In the genomic region with DNA sequence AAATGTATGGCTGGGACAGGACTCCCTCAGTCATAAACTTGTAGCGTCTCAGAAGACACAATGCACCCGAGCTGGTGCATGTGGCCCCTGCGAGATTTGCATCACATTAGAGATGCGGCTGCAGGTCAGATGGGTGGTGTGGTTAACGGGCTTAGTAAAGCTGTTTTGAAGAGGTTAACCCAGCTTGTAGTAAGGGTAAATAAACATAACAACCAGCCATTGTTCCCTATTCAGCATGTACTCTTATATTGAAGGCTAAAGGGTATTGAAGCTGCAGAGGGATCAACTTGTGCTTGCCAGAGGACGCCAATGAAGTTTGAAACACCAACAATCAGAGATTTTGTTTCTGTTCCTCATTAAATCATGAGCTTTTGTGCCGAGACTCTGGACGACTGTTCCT, we compare ENCODE assay signal across 13 cellular contexts.
DNase-seq lines count a peak whose midpoint lies in the region; ATAC-seq and TF ChIP-seq lines count a peak whose summit lies in the region.
"Had no signal": no experiment of that assay in that cellular context is flagged by ENCODE, and none has a peak within 500 bp of the region (broad histone marks: within the 10 kb centered on the region; RNA-seq: fewer than 3 reads in every experiment).

No MANE protein-coding gene starts in this region.

- peaks cover 40% of the 10 kb centered on the region for H3K27me3 Mint-ChIP-seq in activated CD8-positive, alpha-beta T cell treated with anti-CD3 and anti-CD28 coated beads, Interleukin-2, amount 10 ng/mL, durations not matched to agents 7 days and 5 days (ENCODE audit: low read depth)
- peaks cover 26% of the 10 kb centered on the region for H3K27me3 Mint-ChIP-seq in activated CD8-positive, alpha-beta T cell treated with anti-CD3 and anti-CD28 coated beads for 36 hours

- no peaks in the 10 kb centered on the region for H3K9me3 Mint-ChIP-seq in activated CD8-positive, alpha-beta T cell treated with anti-CD3 and anti-CD28 coated beads, Interleukin-2, amount 10 ng/mL, durations not matched to agents 7 days and 5 days (ENCODE audit: insufficient read depth)
- H3K9me3 Mint-ChIP-seq in activated CD8-positive, alpha-beta T cell treated with anti-CD3 and anti-CD28 coated beads for 36 hours, result no peaks in the 10 kb centered on the region

- H3K27ac Mint-ChIP-seq in activated CD8-positive, alpha-beta T cell treated with anti-CD3 and anti-CD28 coated beads, Interleukin-2, amount 10 ng/mL, durations not matched to agents 7 days and 5 days, result no peak overlapping the region
- H3K27ac Mint-ChIP-seq in activated CD8-positive, alpha-beta T cell treated with anti-CD3 and anti-CD28 coated beads for 36 hours, result no peak overlapping the region

- no peak for TF ChIP-seq CTCF in activated CD8-positive, alpha-beta T cell treated with anti-CD3 and anti-CD28 coated beads for 36 hours (IDR thresholded peaks at IDR 0.05)

- no peak overlapping the region for H3K4me3 Mint-ChIP-seq in activated CD8-positive, alpha-beta T cell treated with anti-CD3 and anti-CD28 coated beads, Interleukin-2, amount 10 ng/mL, durations not matched to agents 7 days and 5 days
- no peak overlapping the region for H3K4me3 Mint-ChIP-seq in activated CD8-positive, alpha-beta T cell treated with anti-CD3 and anti-CD28 coated beads for 36 hours

- peak; percentile 4 for DNase-seq in activated CD8-positive, alpha-beta T cell treated with anti-CD3 and anti-CD28 coated beads, Interleukin-2, amount 10 ng/mL, durations not matched to agents 7 days and 5 days
- no peak for DNase-seq in activated CD8-positive, alpha-beta T cell treated with anti-CD3 and anti-CD28 coated beads for 36 hours
- DNase-seq in NCI-H748 treated with DMSO at 0.1 percent for 48 hours (lab: John Stamatoyannopoulos, UW) (peak; percentile 45), ecto neural progenitor cell (ENCODE audit: low spot score) (peak; percentile 66), superior temporal gyrus (ENCODE audit: extremely low spot score) (peak; percentile 33)
- DNase-seq in stimulated activated naive CD4-positive, alpha-beta T cell (lab: John Stamatoyannopoulos, UW), result no peak
- DNase-seq: foreskin keratinocyte; islet precursor cell; NCI-H524; Right ventricle myocardium superior; stimulated activated CD4-positive, alpha-beta T cell treated with anti-CD3 and anti-CD28 coated beads, Interleukin-15, amount 100 ng/mL, for 24 hours had no signal

- CTCF ChIA-PET in activated CD8-positive, alpha-beta T cell treated with anti-CD3 and anti-CD28 coated beads, Interleukin-2, amount 10 ng/mL, durations not matched to agents 7 days and 5 days (lab: Charles Lee), result interaction anchor here (0.7 to 1.7 kb wide), 2 partner anchors 24 to 236 kb away, joined by 4 to 5 read pairs; no protein-coding TSS in a partner anchor
- CTCF ChIA-PET in activated CD8-positive, alpha-beta T cell treated with anti-CD3 and anti-CD28 coated beads for 36 hours (lab: Charles Lee), result interaction anchor here (0.7 to 1.5 kb wide), 3 partner anchors 25 to 623 kb away, joined by 3 read pairs; no protein-coding TSS in a partner anchor

- no peak for ATAC-seq in activated CD8-positive, alpha-beta T cell treated with anti-CD3 and anti-CD28 coated beads, Interleukin-2, amount 10 ng/mL, durations not matched to agents 7 days and 5 days
- ATAC-seq in activated CD8-positive, alpha-beta T cell treated with anti-CD3 and anti-CD28 coated beads for 36 hours, result no peak
- no peak for ATAC-seq in GM18868 (IDR thresholded peaks at IDR 0.05; ENCODE audit: unreplicated experiment)
- ATAC-seq in GM21423 (IDR thresholded peaks at IDR 0.05; ENCODE audit: unreplicated experiment), result no peak
- ATAC-seq: foreskin keratinocyte had no signal

- peaks cover 12% of the 10 kb centered on the region for H3K4me1 Mint-ChIP-seq in activated CD8-positive, alpha-beta T cell treated with anti-CD3 and anti-CD28 coated beads, Interleukin-2, amount 10 ng/mL, durations not matched to agents 7 days and 5 days (ENCODE audit: low read depth)
- peaks cover 8% of the 10 kb centered on the region for H3K4me1 Mint-ChIP-seq in activated CD8-positive, alpha-beta T cell treated with anti-CD3 and anti-CD28 coated beads for 36 hours (ENCODE audit: low read depth)

- intact Hi-C loops in activated CD8-positive, alpha-beta T cell treated with anti-CD3 and anti-CD28 coated beads for 36 hours (cut with micrococcal nuclease), result no loop called here

- POLR2A ChIA-PET in activated CD8-positive, alpha-beta T cell treated with anti-CD3 and anti-CD28 coated beads, Interleukin-2, amount 10 ng/mL, durations not matched to agents 7 days and 5 days (lab: Charles Lee), result no interaction called here
- POLR2A ChIA-PET in activated CD8-positive, alpha-beta T cell treated with anti-CD3 and anti-CD28 coated beads for 36 hours (lab: Charles Lee), result no interaction called here

- H3K36me3 Mint-ChIP-seq in activated CD8-positive, alpha-beta T cell treated with anti-CD3 and anti-CD28 coated beads, Interleukin-2, amount 10 ng/mL, durations not matched to agents 7 days and 5 days (ENCODE audit: low read depth), result no peaks in the 10 kb centered on the region
- H3K36me3 Mint-ChIP-seq in activated CD8-positive, alpha-beta T cell treated with anti-CD3 and anti-CD28 coated beads for 36 hours (ENCODE audit: low read depth), result no peaks in the 10 kb centered on the region

Comparison
In these comparisons a context has a peak if more than half of its experiments do, and no peak if none do; other contexts are left out.
1. DNase-seq: peak in activated CD8-positive, alpha-beta T cell treated with anti-CD3 and anti-CD28 coated beads, Interleukin-2, amount 10 ng/mL, durations not matched to agents 7 days and 5 days (single experiment), NCI-H748 treated with DMSO at 0.1 percent for 48 hours (single experiment), ecto neural progenitor cell (single experiment) and superior temporal gyrus (single experiment); none in activated CD8-positive, alpha-beta T cell treated with anti-CD3 and anti-CD28 coated beads for 36 hours (single experiment) and stimulated activated naive CD4-positive, alpha-beta T cell (0 of 6).